In the genomic region with DNA sequence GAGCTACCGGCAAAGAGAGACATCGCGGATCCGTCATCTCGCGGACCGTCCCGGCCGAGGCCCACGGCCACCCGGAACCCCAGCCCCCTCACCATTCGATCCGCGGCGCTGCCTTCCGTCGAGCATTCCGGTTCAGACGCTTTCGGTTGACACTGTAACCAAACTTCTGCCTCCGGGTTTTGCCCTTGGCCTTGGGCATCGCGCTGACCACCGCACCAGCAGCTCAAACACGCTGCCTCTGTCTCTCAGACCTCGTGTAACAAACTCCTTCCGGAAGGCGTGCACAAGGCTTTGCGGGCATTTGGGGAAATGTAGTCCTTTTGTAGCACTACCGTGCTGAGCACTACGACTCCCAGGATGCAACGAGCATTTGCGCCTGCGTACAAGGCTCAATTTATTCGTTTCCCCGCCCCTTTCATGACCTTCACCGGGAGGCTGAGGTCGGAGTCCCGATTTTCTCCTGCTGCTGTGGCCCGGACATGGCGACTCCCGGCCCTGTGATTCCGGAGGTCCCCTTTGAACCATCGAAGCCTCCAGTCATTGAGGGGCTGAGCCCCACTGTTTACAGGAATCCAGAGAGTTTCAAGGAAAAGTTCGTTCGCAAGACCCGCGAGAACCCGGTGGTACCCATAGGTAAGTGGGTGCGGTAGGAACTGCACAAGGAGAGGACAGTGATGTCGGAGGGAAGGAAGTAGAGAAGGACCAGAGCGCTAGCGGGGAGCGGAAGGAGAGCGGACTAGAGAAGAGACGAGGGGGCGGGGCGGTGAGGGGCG, we compare ENCODE assay signal across 8 cellular contexts. TPM values are rescaled to one million over a fixed set of nuclear protein-coding genes. Genes with fewer than 3 reads are reported as not detected.
DNase-seq lines count a peak whose midpoint lies in the region; ATAC-seq and TF ChIP-seq lines count a peak whose summit lies in the region.

A gene with protein sequence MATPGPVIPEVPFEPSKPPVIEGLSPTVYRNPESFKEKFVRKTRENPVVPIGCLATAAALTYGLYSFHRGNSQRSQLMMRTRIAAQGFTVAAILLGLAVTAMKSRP (plus strand): TSS at position 411 of the 773 bp plus-strand sequence. CDS start 69 bp downstream, at position 480.
A gene with protein sequence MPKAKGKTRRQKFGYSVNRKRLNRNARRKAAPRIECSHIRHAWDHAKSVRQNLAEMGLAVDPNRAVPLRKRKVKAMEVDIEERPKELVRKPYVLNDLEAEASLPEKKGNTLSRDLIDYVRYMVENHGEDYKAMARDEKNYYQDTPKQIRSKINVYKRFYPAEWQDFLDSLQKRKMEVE (minus strand): TSS at position 258 of the 773 bp plus-strand sequence. CDS start 59 bp downstream, at position 199.

- no TSS peak for BruUV-seq in IMR-90 (replicated peaks; lab: Mats Ljungman, UMichigan)

- peak; percentile 100 for DNase-seq in DMS 273 (lab: John Stamatoyannopoulos, UW; ENCODE audit: unreplicated experiment)
- peak; percentile 98 for DNase-seq in IMR-90
- DNase-seq in OCI-M1 (lab: John Stamatoyannopoulos, UW): peak; percentile 99
- peak; percentile 99 for DNase-seq in activated T-cell treated with anti-CD3 and anti-CD28 coated beads for 24 hours (ENCODE audit: low read depth)
- peak; percentile 99 for DNase-seq in epithelial cell of esophagus (ENCODE audit: low read depth)
- peak; percentile 98 to 99 for DNase-seq in stimulated activated CD8-positive, alpha-beta memory T cell treated with anti-CD3 and anti-CD28 coated beads, Interleukin-4, amount 100 ng/mL, for 1 hour (ENCODE audit: low read depth in 2 of 2, low spot score in 1 of 2)

- peak within 1 kb of the TSS; percentile 95 for H3K4me2 ChIP-seq in IMR-90 (ENCODE audit: low read depth, low read length)

- H3K14ac ChIP-seq in IMR-90 (replicated peaks; ENCODE audit: low read depth, low read length): peak within 1 kb of the TSS; percentile 93

- TF ChIP-seq RAD21 in IMR-90 (IDR thresholded peaks at IDR 0.05; ENCODE audit: low read length): no peak

- no peaks in the 10 kb centered on the region; the same call in 1 of the 2 replicates for H3K9me1 ChIP-seq in IMR-90 (ENCODE audit: insufficient read depth, low read length)

- H4K8ac ChIP-seq in IMR-90 (ENCODE audit: low read depth in 2 of 2, low read length in 2 of 2): peak within 1 kb of the TSS; percentile 83 to 97

- H3K4me1 ChIP-seq in IMR-90 (ENCODE audit: control insufficient read depth, insufficient read depth, low read length): no peaks in the 10 kb centered on the region
- H3K4me1 ChIP-seq in mononuclear cell (ENCODE audit: insufficient read depth, low read length): peaks cover 41% of the 10 kb centered on the region

- peak within 1 kb of the TSS; percentile 100 for H2AK9ac ChIP-seq in IMR-90 (replicated peaks; ENCODE audit: low read depth, low read length, poor library complexity)

- no peak for TF ChIP-seq CTCF in IMR-90 (conservative IDR thresholded peaks at IDR 0.05; ENCODE audit: low read depth, low read length)
- peak; percentile 2 for TF ChIP-seq CTCF in epithelial cell of esophagus (IDR thresholded peaks at IDR 0.05; ENCODE audit: insufficient read depth, low read depth, low read length, missing control alignments)

- in situ Hi-C loops in IMR-90 (cut with MboI; ENCODE audit: low sequenced_read_pairs): no loop called here

- peak within 1 kb of the TSS; percentile 73 for H3K4me3 ChIP-seq in IMR-90 (ENCODE audit: insufficient read depth, low read depth, low read length)
- H3K4me3 ChIP-seq in epithelial cell of esophagus (ENCODE audit: low read length): peak within 1 kb of the TSS; percentile 94
- peak within 1 kb of the TSS; percentile 82 for H3K4me3 ChIP-seq in mononuclear cell (ENCODE audit: low read length)

- peak within 1 kb of the TSS; percentile 86 for H3K9ac ChIP-seq in IMR-90 (ENCODE audit: low read depth, low read length)

- intact Hi-C loops in IMR-90 (cut with micrococcal nuclease): no loop called here

- peak within 1 kb of the TSS; percentile 96 for H2AFZ ChIP-seq in IMR-90 (replicated peaks; ENCODE audit: low read length, poor library complexity)

- peak within 1 kb of the TSS; percentile 93 for H3K4ac ChIP-seq in IMR-90 (ENCODE audit: low read depth, low read length)

- peak within 1 kb of the TSS; percentile 95 for H4K5ac ChIP-seq in IMR-90 (ENCODE audit: low read depth, low read length)

- H4K91ac ChIP-seq in IMR-90 (ENCODE audit: insufficient read depth, low read depth, low read length): peak within 1 kb of the TSS; percentile 65

- WGBS in IMR-90 (ENCODE audit: extremely low coverage in 2 of 2, insufficient read length in 1 of 2), 2 experiments: 0% methylated on average over 31 of the region's 59 CpGs; no CpG with 5 or more reads in 1 of the 2 experiments

- no peak within 1 kb of the TSS for H2BK20ac ChIP-seq in IMR-90 (ENCODE audit: low read depth, low read length)

- H3K27me3 ChIP-seq in IMR-90 (ENCODE audit: control insufficient read depth, insufficient read depth, low read length): no peaks in the 10 kb centered on the region
- no peaks in the 10 kb centered on the region for H3K27me3 ChIP-seq in mononuclear cell (ENCODE audit: insufficient read depth, low read length)

- POLR2A ChIA-PET in IMR-90 (lab: Charles Lee; ENCODE audit: unreplicated experiment): interaction anchor here (0.6 kb wide), 1 partner anchor 17 kb away, joined by 5 read pairs; no protein-coding TSS in a partner anchor

- peaks cover 3% of the 10 kb centered on the region; the same call in 1 of the 2 replicates for H4K20me1 ChIP-seq in IMR-90 (ENCODE audit: insufficient read depth, low read length)

- H3K9me3 ChIP-seq in IMR-90 (ENCODE audit: control insufficient read depth, insufficient read depth, low read length) (no peaks in the 10 kb centered on the region), mononuclear cell (ENCODE audit: low read depth, low read length) (no peaks in the 10 kb centered on the region)

- peak within 1 kb of the TSS; percentile 95 for H3K27ac ChIP-seq in IMR-90 (ENCODE audit: insufficient read depth, low read length)

- H2BK120ac ChIP-seq in IMR-90 (ENCODE audit: low read depth, low read length): peak within 1 kb of the TSS; percentile 66

- peak within 1 kb of the TSS; percentile 83 for H2BK5ac ChIP-seq in IMR-90 (ENCODE audit: low read depth, low read length, poor library complexity, severe bottlenecking)

- H2BK15ac ChIP-seq in IMR-90 (ENCODE audit: low read depth, low read length): no peak within 1 kb of the TSS; the same call in 2 of the 3 replicates

- CTCF ChIA-PET in IMR-90 (lab: Yijun Ruan, JAX): interaction anchor here (0.6 kb wide), 1 partner anchor 259 kb away, joined by 3 read pairs; no protein-coding TSS in a partner anchor

- H3K18ac ChIP-seq in IMR-90 (ENCODE audit: low read depth, low read length): peak within 1 kb of the TSS; percentile 31; the same call in 1 of the 2 replicates

- peak within 1 kb of the TSS; percentile 93 for H3K56ac ChIP-seq in IMR-90 (ENCODE audit: extremely low read depth, insufficient read depth, low read length)

- peaks cover 34% of the 10 kb centered on the region for H3K36me3 ChIP-seq in IMR-90 (ENCODE audit: control insufficient read depth, insufficient read depth, low read length)

- peak; percentile 86 for ATAC-seq in GM21528 (IDR thresholded peaks at IDR 0.05; ENCODE audit: low FRiP score, unreplicated experiment)
- peak; percentile 93 for ATAC-seq in IMR-90 (ENCODE audit: low read depth)

- peak; percentile 59 for TF ChIP-seq POLR2A in IMR-90 (IDR thresholded peaks at IDR 0.05; ENCODE audit: low read depth, low read length)

- peak within 1 kb of the TSS; percentile 72; the same call in 1 of the 2 replicates for H3K23ac ChIP-seq in IMR-90 (ENCODE audit: low read depth, low read length)

- dilution Hi-C loops in IMR-90 (cut with HindIII; ENCODE audit: low sequenced_read_pairs, unreplicated experiment): no loop called here

- H3K79me1 ChIP-seq in IMR-90 (ENCODE audit: low read depth in 1 of 2, low read length in 2 of 2): peaks cover 9 to 49% of the 10 kb centered on the region in 2 experiments; a peak in 3 of 4 replicates

- H2AK5ac ChIP-seq in IMR-90 (ENCODE audit: low read depth, low read length): peak within 1 kb of the TSS; percentile 98

TF ChIP-seq in IMR-90, 13 proteins besides CTCF, POLR2A, EP300 and RAD21:
- TF ChIP-seq CHD1 (IDR thresholded peaks at IDR 0.05; ENCODE audit: low read depth, low read length) (no peak), RCOR1 (IDR thresholded peaks at IDR 0.05; ENCODE audit: insufficient replicate concordance, low read length) (no peak), MXI1 (IDR thresholded peaks at IDR 0.05; ENCODE audit: borderline replicate concordance, low read depth, low read length) (peak; percentile 100), MAZ (IDR thresholded peaks at IDR 0.05; ENCODE audit: borderline replicate concordance, low read depth, low read length) (peak; percentile 92), FOS (IDR thresholded peaks at IDR 0.05; ENCODE audit: low read depth, low read length) (0 out of 2 replicates have a peak, but pooled peaks have one; percentile 7)
- TF ChIP-seq, protein P1, sequence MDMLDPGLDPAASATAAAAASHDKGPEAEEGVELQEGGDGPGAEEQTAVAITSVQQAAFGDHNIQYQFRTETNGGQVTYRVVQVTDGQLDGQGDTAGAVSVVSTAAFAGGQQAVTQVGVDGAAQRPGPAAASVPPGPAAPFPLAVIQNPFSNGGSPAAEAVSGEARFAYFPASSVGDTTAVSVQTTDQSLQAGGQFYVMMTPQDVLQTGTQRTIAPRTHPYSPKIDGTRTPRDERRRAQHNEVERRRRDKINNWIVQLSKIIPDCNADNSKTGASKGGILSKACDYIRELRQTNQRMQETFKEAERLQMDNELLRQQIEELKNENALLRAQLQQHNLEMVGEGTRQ (IDR thresholded peaks at IDR 0.05; ENCODE audit: low read depth, low read length): peak; percentile 42; the same call in 1 of the 2 replicates
TF ChIP-seq in IMR-90: peak in this region for 4.

RNA-seq across cellular contexts. Expression of the first gene that starts in this region (rescaled TPM):
- 33.3 and 35.0 TPM in 2 replicates for total RNA-seq in IMR-90 (2012; rRNA removed)
- polyA plus RNA-seq in IMR-90 (2012; rRNA removed): 131 and 146 TPM in 2 replicates
- 161 and 196 TPM in 2 replicates for polyA plus RNA-seq in IMR-90 (2012; cell fraction: cytosol; rRNA removed)
- 35.5 and 41.7 TPM in 2 replicates for polyA plus RNA-seq in IMR-90 (2012; cell fraction: nucleus; rRNA removed; ENCODE audit: low replicate concordance)
- 61.7 TPM for total RNA-seq in mononuclear cell

RNA-seq across cellular contexts. Expression of the second gene that starts in this region (rescaled TPM):
- total RNA-seq in IMR-90 (2012; rRNA removed): 28.0 and 33.3 TPM in 2 replicates
- 60.4 and 61.3 TPM in 2 replicates for polyA plus RNA-seq in IMR-90 (2012; rRNA removed)
- 40.4 and 78.7 TPM in 2 replicates for polyA plus RNA-seq in IMR-90 (2012; cell fraction: cytosol; rRNA removed)
- polyA plus RNA-seq in IMR-90 (2012; cell fraction: nucleus; rRNA removed; ENCODE audit: low replicate concordance): 71.5 and 77.8 TPM in 2 replicates
- 6.1 TPM for total RNA-seq in mononuclear cell

Comparison
In these comparisons a context has a peak if more than half of its experiments do, and no peak if none do; other contexts are left out.
1. Peak in every context shown above with its lines: DNase-seq, ATAC-seq, H3K4me3 ChIP-seq and H3K27ac ChIP-seq.